Comparison of ENCODE assay signal across 2 cellular contexts in the genomic region with DNA sequence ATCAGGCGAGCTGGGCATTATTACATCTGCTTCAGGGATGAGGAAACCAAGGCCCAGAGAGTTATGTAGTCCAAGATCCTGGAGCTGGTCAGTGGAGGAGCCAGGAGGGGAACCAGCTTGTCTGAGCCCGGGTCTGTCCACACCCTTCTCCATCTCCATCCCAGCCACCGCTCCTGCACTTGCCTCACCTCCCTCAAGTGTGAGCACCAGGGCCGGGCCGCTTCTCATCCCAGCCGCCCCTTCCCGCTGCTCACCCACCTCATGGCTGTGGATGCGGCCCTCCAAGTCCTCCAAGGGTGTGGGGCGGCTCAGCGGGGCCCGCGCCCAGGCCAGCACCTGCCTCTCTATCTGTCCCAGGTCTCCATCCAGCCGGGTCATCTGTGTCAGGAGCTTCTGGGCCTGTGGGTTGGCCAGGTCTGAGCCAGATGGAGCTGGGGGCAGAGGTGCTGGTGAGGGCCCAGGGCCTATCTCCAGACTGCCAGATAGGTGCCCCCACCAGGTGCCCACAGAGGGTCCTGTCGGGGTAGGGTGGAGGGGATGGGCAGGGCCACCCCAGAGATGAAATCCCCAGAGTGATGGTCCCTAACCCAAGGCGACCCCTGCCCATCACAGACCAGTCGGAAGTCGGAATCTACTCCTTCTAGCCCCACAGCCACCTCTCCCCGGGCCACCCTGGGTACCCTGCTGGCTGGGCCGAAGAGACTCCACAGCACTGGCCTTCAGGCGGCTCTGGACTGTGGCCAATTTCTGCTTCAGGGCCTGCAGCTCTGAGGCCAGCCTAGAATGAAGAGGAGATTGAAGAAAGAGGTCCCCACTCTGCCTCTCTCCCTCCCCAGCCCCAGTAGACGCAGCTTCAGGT.
TF ChIP-seq lines count a peak whose summit lies in the region.

No MANE protein-coding gene starts in this region.

TF ChIP-seq in H1, 55 proteins besides CTCF, POLR2A, EP300 and RAD21:
- no peak for TF ChIP-seq HDAC6 (IDR thresholded peaks at IDR 0.05; ENCODE audit: low read depth, low read length)
- no peak for TF ChIP-seq SUZ12 (IDR thresholded peaks at IDR 0.05; ENCODE audit: low read length)
- TF ChIP-seq KDM4A (IDR thresholded peaks at IDR 0.05; ENCODE audit: low read depth, low read length, severe bottlenecking) = no peak
- TF ChIP-seq, protein P1, sequence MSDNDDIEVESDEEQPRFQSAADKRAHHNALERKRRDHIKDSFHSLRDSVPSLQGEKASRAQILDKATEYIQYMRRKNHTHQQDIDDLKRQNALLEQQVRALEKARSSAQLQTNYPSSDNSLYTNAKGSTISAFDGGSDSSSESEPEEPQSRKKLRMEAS (IDR thresholded peaks at IDR 0.05) = no peak
- TF ChIP-seq, protein P2, sequence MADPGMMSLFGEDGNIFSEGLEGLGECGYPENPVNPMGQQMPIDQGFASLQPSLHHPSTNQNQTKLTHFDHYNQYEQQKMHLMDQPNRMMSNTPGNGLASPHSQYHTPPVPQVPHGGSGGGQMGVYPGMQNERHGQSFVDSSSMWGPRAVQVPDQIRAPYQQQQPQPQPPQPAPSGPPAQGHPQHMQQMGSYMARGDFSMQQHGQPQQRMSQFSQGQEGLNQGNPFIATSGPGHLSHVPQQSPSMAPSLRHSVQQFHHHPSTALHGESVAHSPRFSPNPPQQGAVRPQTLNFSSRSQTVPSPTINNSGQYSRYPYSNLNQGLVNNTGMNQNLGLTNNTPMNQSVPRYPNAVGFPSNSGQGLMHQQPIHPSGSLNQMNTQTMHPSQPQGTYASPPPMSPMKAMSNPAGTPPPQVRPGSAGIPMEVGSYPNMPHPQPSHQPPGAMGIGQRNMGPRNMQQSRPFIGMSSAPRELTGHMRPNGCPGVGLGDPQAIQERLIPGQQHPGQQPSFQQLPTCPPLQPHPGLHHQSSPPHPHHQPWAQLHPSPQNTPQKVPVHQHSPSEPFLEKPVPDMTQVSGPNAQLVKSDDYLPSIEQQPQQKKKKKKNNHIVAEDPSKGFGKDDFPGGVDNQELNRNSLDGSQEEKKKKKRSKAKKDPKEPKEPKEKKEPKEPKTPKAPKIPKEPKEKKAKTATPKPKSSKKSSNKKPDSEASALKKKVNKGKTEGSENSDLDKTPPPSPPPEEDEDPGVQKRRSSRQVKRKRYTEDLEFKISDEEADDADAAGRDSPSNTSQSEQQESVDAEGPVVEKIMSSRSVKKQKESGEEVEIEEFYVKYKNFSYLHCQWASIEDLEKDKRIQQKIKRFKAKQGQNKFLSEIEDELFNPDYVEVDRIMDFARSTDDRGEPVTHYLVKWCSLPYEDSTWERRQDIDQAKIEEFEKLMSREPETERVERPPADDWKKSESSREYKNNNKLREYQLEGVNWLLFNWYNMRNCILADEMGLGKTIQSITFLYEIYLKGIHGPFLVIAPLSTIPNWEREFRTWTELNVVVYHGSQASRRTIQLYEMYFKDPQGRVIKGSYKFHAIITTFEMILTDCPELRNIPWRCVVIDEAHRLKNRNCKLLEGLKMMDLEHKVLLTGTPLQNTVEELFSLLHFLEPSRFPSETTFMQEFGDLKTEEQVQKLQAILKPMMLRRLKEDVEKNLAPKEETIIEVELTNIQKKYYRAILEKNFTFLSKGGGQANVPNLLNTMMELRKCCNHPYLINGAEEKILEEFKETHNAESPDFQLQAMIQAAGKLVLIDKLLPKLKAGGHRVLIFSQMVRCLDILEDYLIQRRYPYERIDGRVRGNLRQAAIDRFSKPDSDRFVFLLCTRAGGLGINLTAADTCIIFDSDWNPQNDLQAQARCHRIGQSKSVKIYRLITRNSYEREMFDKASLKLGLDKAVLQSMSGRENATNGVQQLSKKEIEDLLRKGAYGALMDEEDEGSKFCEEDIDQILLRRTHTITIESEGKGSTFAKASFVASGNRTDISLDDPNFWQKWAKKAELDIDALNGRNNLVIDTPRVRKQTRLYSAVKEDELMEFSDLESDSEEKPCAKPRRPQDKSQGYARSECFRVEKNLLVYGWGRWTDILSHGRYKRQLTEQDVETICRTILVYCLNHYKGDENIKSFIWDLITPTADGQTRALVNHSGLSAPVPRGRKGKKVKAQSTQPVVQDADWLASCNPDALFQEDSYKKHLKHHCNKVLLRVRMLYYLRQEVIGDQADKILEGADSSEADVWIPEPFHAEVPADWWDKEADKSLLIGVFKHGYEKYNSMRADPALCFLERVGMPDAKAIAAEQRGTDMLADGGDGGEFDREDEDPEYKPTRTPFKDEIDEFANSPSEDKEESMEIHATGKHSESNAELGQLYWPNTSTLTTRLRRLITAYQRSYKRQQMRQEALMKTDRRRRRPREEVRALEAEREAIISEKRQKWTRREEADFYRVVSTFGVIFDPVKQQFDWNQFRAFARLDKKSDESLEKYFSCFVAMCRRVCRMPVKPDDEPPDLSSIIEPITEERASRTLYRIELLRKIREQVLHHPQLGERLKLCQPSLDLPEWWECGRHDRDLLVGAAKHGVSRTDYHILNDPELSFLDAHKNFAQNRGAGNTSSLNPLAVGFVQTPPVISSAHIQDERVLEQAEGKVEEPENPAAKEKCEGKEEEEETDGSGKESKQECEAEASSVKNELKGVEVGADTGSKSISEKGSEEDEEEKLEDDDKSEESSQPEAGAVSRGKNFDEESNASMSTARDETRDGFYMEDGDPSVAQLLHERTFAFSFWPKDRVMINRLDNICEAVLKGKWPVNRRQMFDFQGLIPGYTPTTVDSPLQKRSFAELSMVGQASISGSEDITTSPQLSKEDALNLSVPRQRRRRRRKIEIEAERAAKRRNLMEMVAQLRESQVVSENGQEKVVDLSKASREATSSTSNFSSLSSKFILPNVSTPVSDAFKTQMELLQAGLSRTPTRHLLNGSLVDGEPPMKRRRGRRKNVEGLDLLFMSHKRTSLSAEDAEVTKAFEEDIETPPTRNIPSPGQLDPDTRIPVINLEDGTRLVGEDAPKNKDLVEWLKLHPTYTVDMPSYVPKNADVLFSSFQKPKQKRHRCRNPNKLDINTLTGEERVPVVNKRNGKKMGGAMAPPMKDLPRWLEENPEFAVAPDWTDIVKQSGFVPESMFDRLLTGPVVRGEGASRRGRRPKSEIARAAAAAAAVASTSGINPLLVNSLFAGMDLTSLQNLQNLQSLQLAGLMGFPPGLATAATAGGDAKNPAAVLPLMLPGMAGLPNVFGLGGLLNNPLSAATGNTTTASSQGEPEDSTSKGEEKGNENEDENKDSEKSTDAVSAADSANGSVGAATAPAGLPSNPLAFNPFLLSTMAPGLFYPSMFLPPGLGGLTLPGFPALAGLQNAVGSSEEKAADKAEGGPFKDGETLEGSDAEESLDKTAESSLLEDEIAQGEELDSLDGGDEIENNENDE (IDR thresholded peaks at IDR 0.05; ENCODE audit: insufficient replicate concordance, low read length) = no peak
- no peak for TF ChIP-seq SAP30 (IDR thresholded peaks at IDR 0.05; ENCODE audit: insufficient read depth, insufficient replicate concordance, low read length)
- no peak for TF ChIP-seq CHD2 (IDR thresholded peaks at IDR 0.05; ENCODE audit: low read length)
- no peak for TF ChIP-seq SIRT6 (IDR thresholded peaks at IDR 0.05; ENCODE audit: low read length)
- TF ChIP-seq RXRA (IDR thresholded peaks at IDR 0.05; ENCODE audit: insufficient read depth, low read depth, low read length) = no peak
- no peak for TF ChIP-seq ASH2L (IDR thresholded peaks at IDR 0.05; ENCODE audit: low read length)
- TF ChIP-seq POU5F1 (IDR thresholded peaks at IDR 0.05; ENCODE audit: low read depth, low read length) = no peak
- TF ChIP-seq EZH2 (IDR thresholded peaks at IDR 0.05; ENCODE audit: low read depth, low read length, severe bottlenecking) = no peak

TF ChIP-seq in SK-N-SH, 30 proteins besides CTCF, POLR2A, EP300 and RAD21:
- TF ChIP-seq, protein P3, sequence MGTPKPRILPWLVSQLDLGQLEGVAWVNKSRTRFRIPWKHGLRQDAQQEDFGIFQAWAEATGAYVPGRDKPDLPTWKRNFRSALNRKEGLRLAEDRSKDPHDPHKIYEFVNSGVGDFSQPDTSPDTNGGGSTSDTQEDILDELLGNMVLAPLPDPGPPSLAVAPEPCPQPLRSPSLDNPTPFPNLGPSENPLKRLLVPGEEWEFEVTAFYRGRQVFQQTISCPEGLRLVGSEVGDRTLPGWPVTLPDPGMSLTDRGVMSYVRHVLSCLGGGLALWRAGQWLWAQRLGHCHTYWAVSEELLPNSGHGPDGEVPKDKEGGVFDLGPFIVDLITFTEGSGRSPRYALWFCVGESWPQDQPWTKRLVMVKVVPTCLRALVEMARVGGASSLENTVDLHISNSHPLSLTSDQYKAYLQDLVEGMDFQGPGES (IDR thresholded peaks at IDR 0.05; ENCODE audit: low read depth, low read length) = no peak
